ENCODE assay signal across 9 cellular contexts in the genomic region with DNA sequence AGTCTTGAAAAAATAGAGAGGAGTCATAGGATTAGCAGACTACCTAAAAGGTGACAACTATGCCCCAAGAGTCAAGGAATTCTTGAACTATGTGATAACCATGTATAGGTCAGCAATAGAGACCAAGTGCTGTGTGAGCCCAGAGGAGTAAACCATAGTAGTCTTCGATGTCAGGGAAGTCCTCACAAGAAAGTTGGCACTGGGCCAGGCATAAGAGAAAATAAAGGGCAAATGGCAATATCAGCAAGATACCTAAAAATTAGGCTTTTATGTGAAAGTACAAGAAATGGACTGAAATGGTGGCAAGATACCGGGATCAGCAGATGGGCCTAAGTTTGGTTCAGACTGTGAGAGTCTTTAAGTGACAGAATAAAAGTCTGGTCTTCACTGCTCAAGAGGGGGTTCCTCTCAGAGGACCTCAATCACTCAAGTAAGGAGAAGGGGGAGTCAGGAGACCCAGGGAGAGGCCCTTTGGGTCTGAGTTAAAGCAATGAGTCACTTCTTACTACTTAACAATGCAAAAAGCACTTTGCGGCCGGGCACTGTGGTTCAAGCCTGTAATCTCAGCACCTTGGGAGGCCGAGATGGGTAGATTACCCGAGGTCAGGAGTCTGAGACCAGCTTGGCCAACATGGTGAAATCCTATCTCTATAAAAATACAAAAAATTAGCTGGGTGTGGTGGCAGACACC.
DNase-seq lines count a peak whose midpoint lies in the region; ATAC-seq, FAIRE-seq and TF ChIP-seq lines count a peak whose summit lies in the region.
"Had no signal": no experiment of that assay in that cellular context is flagged by ENCODE, and none has a peak within 500 bp of the region (broad histone marks: within the 10 kb centered on the region; RNA-seq: fewer than 3 reads in every experiment).

No MANE protein-coding gene starts in this region.

- TF ChIP-seq EP300 in HepG2 (IDR thresholded peaks at IDR 0.05; ENCODE audit: low read depth in 2 of 2, low read length in 2 of 2) = no peak
- no peak for TF ChIP-seq EP300 in HepG2 (CRISPR knock-in tag; IDR thresholded peaks at IDR 0.05; ENCODE audit: borderline replicate concordance)

- no peak overlapping the region for H3K27ac ChIP-seq in HepG2 (ENCODE audit: extremely low read length, insufficient read depth, low read length)
- H3K27ac ChIP-seq in right lobe of liver = no peak overlapping the region
- H3K27ac ChIP-seq: coronary artery had no signal

- WGBS in HepG2 (ENCODE audit: low lambda C conversion rate) = 74% methylated on average over 6 of the region's 6 CpGs
- WGBS in right lobe of liver (ENCODE audit: insufficient coverage, low coverage, low lambda C conversion rate, missing lambda C conversion rate) = 60% methylated on average over 3 of the region's 6 CpGs

- H3K9me3 ChIP-seq in HepG2 (ENCODE audit: low read length) = no peaks in the 10 kb centered on the region
- H3K9me3 ChIP-seq in right lobe of liver = no peaks in the 10 kb centered on the region

- TF ChIP-seq CTCF in HepG2 (CRISPR knock-in tag; IDR thresholded peaks at IDR 0.05) (no peak), right lobe of liver (IDR thresholded peaks at IDR 0.05) (no peak), activated B cell treated with CpG ODN at 0.5 μM for 24 hours (IDR thresholded peaks at IDR 0.05) (no peak)

- no peak for TF ChIP-seq RAD21 in HepG2 (CRISPR knock-in tag; IDR thresholded peaks at IDR 0.05)

- H3K4me1 Mint-ChIP-seq in activated B cell treated with CpG ODN at 0.5 μM for 24 hours = peaks cover 92% of the 10 kb centered on the region
- H3K4me1 Mint-ChIP-seq in activated T-helper 2 cell treated with anti-CD3 and anti-CD28 coated beads, Interferon-gamma antibody, Interleukin-2, Interleukin-4, amounts not matched to agents 10 μg/mL and 5 μg/mL and 100 μg/mL, durations not matched to agents 14 hours and 24 hours and 36 hours (ENCODE audit: low read depth) = no peaks in the 10 kb centered on the region

- H3K4me3 ChIP-seq in HepG2 (replicated peaks in 1 of 3; ENCODE audit: insufficient read depth in 1 of 3, low read depth in 2 of 3, low read length in 3 of 3) (no peak overlapping the region), right lobe of liver (no peak overlapping the region)
- H3K4me3 ChIP-seq: coronary artery had no signal

- POLR2A ChIA-PET in HepG2 (lab: Yijun Ruan, JAX) (no interaction called here), activated B cell treated with CpG ODN at 0.5 μM for 24 hours (lab: Charles Lee) (interaction anchor here (0.6 to 16.2 kb wide), 25 partner anchors 10 to 169 kb away, joined by 3 to 394 read pairs (median 7); a partner anchor contains a TSS)

- in situ Hi-C loops in HepG2 (cut with HindIII; ENCODE audit: extremely low pct_ligation_motif_present, low pct_unique_long_range_greater_than_20kb) = no loop called here

- no peaks in the 10 kb centered on the region for H4K20me1 ChIP-seq in HepG2 (ENCODE audit: insufficient read depth, low read length)

- intact Hi-C loops in HepG2 (cut with micrococcal nuclease; ENCODE audit: unreplicated experiment) (no loop called here), right lobe of liver (cut with DNase I) (no loop called here), activated B cell treated with CpG ODN at 0.5 μM for 24 hours (cut with micrococcal nuclease) (loop anchor here (1.0 to 5.0 kb wide), 8 partner anchors 9 to 419 kb away; a partner anchor contains a TSS)
- intact Hi-C loops in activated T-helper 2 cell treated with anti-CD3 and anti-CD28 coated beads, Interferon-gamma antibody, Interleukin-2, Interleukin-4, amounts not matched to agents 10 μg/mL and 5 μg/mL and 100 μg/mL, durations not matched to agents 14 hours and 24 hours and 36 hours (cut with micrococcal nuclease) = no loop called here

- H3K27me3 ChIP-seq in HepG2 (ENCODE audit: control insufficient read depth in 1 of 2, insufficient read depth in 2 of 2, low read length in 2 of 2) = no peaks in the 10 kb centered on the region
- H3K27me3 ChIP-seq in right lobe of liver = no peaks in the 10 kb centered on the region

- no peak overlapping the region for H3K9ac ChIP-seq in HepG2 (ENCODE audit: insufficient read depth, low read depth, low read length)

- no peak overlapping the region for H3K4me2 ChIP-seq in HepG2 (ENCODE audit: low read depth, low read length)

- H3K36me3 ChIP-seq in HepG2 (replicated peaks in 1 of 2; ENCODE audit: control insufficient read depth in 1 of 2, insufficient read depth in 2 of 2, low read length in 2 of 2) (no peaks in the 10 kb centered on the region), right lobe of liver (no peaks in the 10 kb centered on the region)

- no peaks in the 10 kb centered on the region for H3K9me3 Mint-ChIP-seq in activated B cell treated with CpG ODN at 0.5 μM for 24 hours
- H3K9me3 Mint-ChIP-seq in activated T-helper 2 cell treated with anti-CD3 and anti-CD28 coated beads, Interferon-gamma antibody, Interleukin-2, Interleukin-4, amounts not matched to agents 10 μg/mL and 5 μg/mL and 100 μg/mL, durations not matched to agents 14 hours and 24 hours and 36 hours = no peaks in the 10 kb centered on the region

- no TSS peak for BruUV-seq in HepG2 (replicated peaks; lab: Mats Ljungman, UMichigan)

- no peak for DNase-seq in HepG2 (ENCODE audit: low spot score)
- no peak for DNase-seq in right lobe of liver
- peak; percentile 44 for DNase-seq in activated B cell treated with CpG ODN at 0.5 μM for 24 hours
- DNase-seq in activated effector memory CD4-positive, alpha-beta T cell treated with Interleukin-2 at 50 U/mL for 16 hours = no peak
- no peak for DNase-seq in stimulated activated CD4-positive, alpha-beta T cell treated with anti-CD3 and anti-CD28 coated beads, Interleukin-4, amount 100 ng/mL, for 1 hour
- no peak for DNase-seq in activated T-helper 2 cell treated with anti-CD3 and anti-CD28 coated beads, Interferon-gamma antibody, Interleukin-2, Interleukin-4, amounts not matched to agents 10 μg/mL and 5 μg/mL and 100 μg/mL, durations not matched to agents 14 hours and 24 hours and 36 hours (ENCODE audit: low spot score)
- DNase-seq in NCI-H2171 treated with DMSO at 0.1 percent for 48 hours (lab: John Stamatoyannopoulos, UW) = no peak

- no peak overlapping the region for H2AFZ ChIP-seq in HepG2 (ENCODE audit: low read length)

- H3K4me1 ChIP-seq in HepG2 (ENCODE audit: insufficient read depth, low read length) (no peaks in the 10 kb centered on the region; the same call in 1 of the 2 replicates), right lobe of liver (no peaks in the 10 kb centered on the region)

- H3K36me3 Mint-ChIP-seq in activated B cell treated with CpG ODN at 0.5 μM for 24 hours (ENCODE audit: low read depth) = peaks cover 1% of the 10 kb centered on the region
- H3K36me3 Mint-ChIP-seq in activated T-helper 2 cell treated with anti-CD3 and anti-CD28 coated beads, Interferon-gamma antibody, Interleukin-2, Interleukin-4, amounts not matched to agents 10 μg/mL and 5 μg/mL and 100 μg/mL, durations not matched to agents 14 hours and 24 hours and 36 hours (ENCODE audit: low read depth) = no peaks in the 10 kb centered on the region

- no peak for ATAC-seq in HepG2
- no peak for ATAC-seq in right lobe of liver
- peak; percentile 49 for ATAC-seq in HG03139 (IDR thresholded peaks at IDR 0.05; ENCODE audit: unreplicated experiment)
- ATAC-seq in activated B cell treated with CpG ODN at 0.5 μM for 24 hours (ENCODE audit: low read depth) = peak; percentile 45

- no peaks in the 10 kb centered on the region for H3K27me3 Mint-ChIP-seq in activated B cell treated with CpG ODN at 0.5 μM for 24 hours
- H3K27me3 Mint-ChIP-seq in activated T-helper 2 cell treated with anti-CD3 and anti-CD28 coated beads, Interferon-gamma antibody, Interleukin-2, Interleukin-4, amounts not matched to agents 10 μg/mL and 5 μg/mL and 100 μg/mL, durations not matched to agents 14 hours and 24 hours and 36 hours (ENCODE audit: low read depth) = no peaks in the 10 kb centered on the region

- TF ChIP-seq POLR2A in HepG2 (IDR thresholded peaks at IDR 0.05; ENCODE audit: insufficient read depth in 1 of 2, low read depth in 2 of 2, low read length in 2 of 2) (no peak), right lobe of liver (IDR thresholded peaks at IDR 0.05) (no peak)

- peak overlapping the region; percentile 99 for H3K27ac Mint-ChIP-seq in activated B cell treated with CpG ODN at 0.5 μM for 24 hours
- no peak overlapping the region for H3K27ac Mint-ChIP-seq in activated T-helper 2 cell treated with anti-CD3 and anti-CD28 coated beads, Interferon-gamma antibody, Interleukin-2, Interleukin-4, amounts not matched to agents 10 μg/mL and 5 μg/mL and 100 μg/mL, durations not matched to agents 14 hours and 24 hours and 36 hours

- H3K79me2 ChIP-seq in HepG2 (ENCODE audit: insufficient read depth, low read length) = no peaks in the 10 kb centered on the region

- FAIRE-seq in HepG2 (lab: Jason Lieb, UNC) = no peak

- CTCF ChIA-PET in HepG2 (lab: Yijun Ruan, JAX; ENCODE audit: low intra/inter-chr PET ratio, low total read pairs) = no interaction called here
- CTCF ChIA-PET in activated B cell treated with CpG ODN at 0.5 μM for 24 hours (lab: Charles Lee) = interaction anchor here (0.9 to 2.2 kb wide), 4 partner anchors 27 to 117 kb away, joined by 3 to 18 read pairs (median 4); a partner anchor contains a TSS

- peak overlapping the region; percentile 74 for H3K4me3 Mint-ChIP-seq in activated B cell treated with CpG ODN at 0.5 μM for 24 hours
- H3K4me3 Mint-ChIP-seq in activated T-helper 2 cell treated with anti-CD3 and anti-CD28 coated beads, Interferon-gamma antibody, Interleukin-2, Interleukin-4, amounts not matched to agents 10 μg/mL and 5 μg/mL and 100 μg/mL, durations not matched to agents 14 hours and 24 hours and 36 hours (ENCODE audit: low read depth) = no peak overlapping the region

TF ChIP-seq in HepG2, 621 proteins besides CTCF, POLR2A, EP300 and RAD21:
- TF ChIP-seq RCOR2 (CRISPR knock-in tag; IDR thresholded peaks at IDR 0.05) (no peak), ZNF383 (CRISPR knock-in tag; IDR thresholded peaks at IDR 0.05; ENCODE audit: borderline replicate concordance) (no peak), LCORL (IDR thresholded peaks at IDR 0.05) (peak; percentile 84), LCORL (CRISPR knock-in tag; IDR thresholded peaks at IDR 0.05) (no peak), ZNF792 (CRISPR knock-in tag; IDR thresholded peaks at IDR 0.05) (no peak)
- TF ChIP-seq, protein P1, sequence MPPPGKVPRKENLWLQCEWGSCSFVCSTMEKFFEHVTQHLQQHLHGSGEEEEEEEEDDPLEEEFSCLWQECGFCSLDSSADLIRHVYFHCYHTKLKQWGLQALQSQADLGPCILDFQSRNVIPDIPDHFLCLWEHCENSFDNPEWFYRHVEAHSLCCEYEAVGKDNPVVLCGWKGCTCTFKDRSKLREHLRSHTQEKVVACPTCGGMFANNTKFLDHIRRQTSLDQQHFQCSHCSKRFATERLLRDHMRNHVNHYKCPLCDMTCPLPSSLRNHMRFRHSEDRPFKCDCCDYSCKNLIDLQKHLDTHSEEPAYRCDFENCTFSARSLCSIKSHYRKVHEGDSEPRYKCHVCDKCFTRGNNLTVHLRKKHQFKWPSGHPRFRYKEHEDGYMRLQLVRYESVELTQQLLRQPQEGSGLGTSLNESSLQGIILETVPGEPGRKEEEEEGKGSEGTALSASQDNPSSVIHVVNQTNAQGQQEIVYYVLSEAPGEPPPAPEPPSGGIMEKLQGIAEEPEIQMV (CRISPR knock-in tag; IDR thresholded peaks at IDR 0.05; ENCODE audit: low read depth) = no peak

Comparison
In these comparisons a context has a peak if more than half of its experiments do, and no peak if none do; other contexts are left out.
1. ATAC-seq: peak in HG03139 (single experiment) and activated B cell treated with CpG ODN at 0.5 μM for 24 hours (single experiment); none in HepG2 (single experiment) and right lobe of liver (0 of 4).